In the genomic region with DNA sequence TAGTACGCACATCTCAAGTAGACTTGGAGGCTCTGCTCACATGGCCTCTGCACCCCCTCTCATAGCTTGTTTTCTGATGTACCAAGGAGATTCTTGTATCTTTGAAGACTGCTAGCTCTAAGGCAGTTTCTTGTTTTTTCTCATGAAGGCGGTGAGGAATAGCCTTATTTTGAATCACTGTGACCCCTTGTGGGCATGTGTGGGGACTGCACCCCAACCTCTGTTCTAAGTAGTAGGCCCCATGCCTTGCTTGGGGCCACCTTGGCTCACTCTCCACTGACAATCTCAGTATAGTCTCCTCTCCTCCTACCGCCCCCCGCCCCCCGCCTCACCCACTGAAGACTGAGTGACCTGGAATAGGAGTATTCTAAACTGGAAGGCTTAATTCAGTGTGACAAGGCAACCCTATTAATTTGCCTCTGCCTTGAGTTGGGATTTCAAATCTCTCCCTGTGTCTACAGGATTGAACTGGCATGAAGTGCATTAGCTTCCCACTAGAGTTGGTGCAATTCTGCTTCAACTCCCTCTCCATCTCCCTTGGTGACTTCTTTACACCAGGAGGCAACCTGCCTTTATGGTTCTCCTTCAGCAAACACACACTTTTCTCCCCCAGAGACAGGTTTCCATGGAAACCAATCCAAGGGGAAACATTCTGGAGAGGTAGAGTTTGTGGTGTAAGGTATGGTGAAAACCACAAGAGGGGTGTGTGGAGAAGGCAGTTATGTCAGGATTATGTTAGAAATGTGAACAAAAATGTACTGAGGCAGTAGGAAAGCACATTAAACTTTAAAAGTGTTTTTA, we compare ENCODE assay signal across 8 cellular contexts.
DNase-seq lines count a peak whose midpoint lies in the region; ATAC-seq, FAIRE-seq and TF ChIP-seq lines count a peak whose summit lies in the region.

No MANE protein-coding gene starts in this region.

- H3K27me3 ChIP-seq in bronchial epithelial cell (ENCODE audit: control insufficient read depth, insufficient read depth, low read length) = no peaks in the 10 kb centered on the region

- no peak for FAIRE-seq in bronchial epithelial cell (lab: Jason Lieb, UNC)

- DNase-seq in Ammon's horn (ENCODE audit: low spot score) = peak; percentile 62
- peak; percentile 68 for DNase-seq in M059J (ENCODE audit: low read depth)
- peak; percentile 65 for DNase-seq in bronchial epithelial cell (ENCODE audit: low read depth)
- peak; percentile 70 for DNase-seq in left kidney (ENCODE audit: low read depth, low spot score)
- DNase-seq in stimulated activated CD4-positive, alpha-beta T cell treated with anti-CD3 and anti-CD28 coated beads, Interleukin-4, amount 100 ng/mL, for 48 hours (ENCODE audit: low read depth in 2 of 2) = peak; percentile 50 to 66
- DNase-seq in occipital lobe (lab: John Stamatoyannopoulos, UW) = no peak

- H3K4me3 ChIP-seq in WI38 (ENCODE audit: low read depth, low read length) (no peak overlapping the region), bronchial epithelial cell (ENCODE audit: low read depth, low read length) (no peak overlapping the region)

- peak; percentile 75 for TF ChIP-seq CTCF in WI38 (IDR thresholded peaks at IDR 0.05; ENCODE audit: low read depth, low read length)
- TF ChIP-seq CTCF in bronchial epithelial cell (IDR thresholded peaks at IDR 0.05; ENCODE audit: insufficient read depth, low read length, severe bottlenecking) = peak; percentile 80

- no peaks in the 10 kb centered on the region for H3K36me3 ChIP-seq in bronchial epithelial cell (ENCODE audit: control insufficient read depth, insufficient read depth, low read length)

- peak; percentile 68 for ATAC-seq in GM19395 (IDR thresholded peaks at IDR 0.05; ENCODE audit: unreplicated experiment)
